In genomic region chr4:54961357-54961975, GRCh38 we compare ENCODE assay signal across 1 cellular context.
TF ChIP-seq lines count a peak whose summit lies in the region.

No MANE protein-coding gene starts in this region.

TF ChIP-seq in WTC11, 78 proteins besides CTCF, POLR2A, EP300 and RAD21 (continued from another document):
- TF ChIP-seq, protein P1, sequence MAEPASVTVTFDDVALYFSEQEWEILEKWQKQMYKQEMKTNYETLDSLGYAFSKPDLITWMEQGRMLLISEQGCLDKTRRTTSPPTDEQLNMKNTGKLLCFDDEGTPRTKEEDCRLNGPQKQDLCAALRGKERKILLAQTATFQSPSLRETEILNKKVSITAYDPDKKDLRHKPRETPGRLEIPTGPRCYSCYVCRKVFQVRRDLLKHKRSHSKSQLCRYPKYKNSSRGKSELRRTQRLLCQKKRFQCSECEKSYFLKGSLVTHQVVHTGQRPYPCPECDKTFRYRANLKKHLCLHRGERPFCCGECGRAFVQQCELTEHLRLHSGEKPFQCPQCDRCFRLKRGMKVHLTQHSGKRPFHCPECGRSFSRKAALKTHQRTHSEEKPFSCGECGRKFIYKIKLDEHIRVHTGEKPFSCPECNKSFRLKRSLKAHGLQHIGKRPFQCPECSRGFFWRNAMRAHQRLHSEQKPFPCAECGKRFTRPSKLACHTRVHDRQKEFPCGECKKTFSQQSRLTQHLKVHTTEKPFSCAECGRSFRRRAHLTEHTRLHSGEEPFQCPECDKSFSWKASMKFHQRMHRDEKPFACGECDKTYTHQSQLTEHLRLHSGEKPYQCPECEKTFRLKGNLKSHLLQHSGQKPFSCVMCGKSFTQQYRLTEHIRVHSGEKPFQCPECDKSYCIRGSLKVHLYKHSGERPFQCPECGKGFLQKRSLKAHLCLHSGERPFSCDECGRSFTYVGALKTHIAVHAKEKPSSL (CRISPR knock-in tag; conservative IDR thresholded peaks at IDR 0.05), result no peak
- TF ChIP-seq E2F4 (CRISPR knock-in tag; IDR thresholded peaks at IDR 0.05; ENCODE audit: borderline replicate concordance, low read depth), result no peak
- TF ChIP-seq, protein P2, sequence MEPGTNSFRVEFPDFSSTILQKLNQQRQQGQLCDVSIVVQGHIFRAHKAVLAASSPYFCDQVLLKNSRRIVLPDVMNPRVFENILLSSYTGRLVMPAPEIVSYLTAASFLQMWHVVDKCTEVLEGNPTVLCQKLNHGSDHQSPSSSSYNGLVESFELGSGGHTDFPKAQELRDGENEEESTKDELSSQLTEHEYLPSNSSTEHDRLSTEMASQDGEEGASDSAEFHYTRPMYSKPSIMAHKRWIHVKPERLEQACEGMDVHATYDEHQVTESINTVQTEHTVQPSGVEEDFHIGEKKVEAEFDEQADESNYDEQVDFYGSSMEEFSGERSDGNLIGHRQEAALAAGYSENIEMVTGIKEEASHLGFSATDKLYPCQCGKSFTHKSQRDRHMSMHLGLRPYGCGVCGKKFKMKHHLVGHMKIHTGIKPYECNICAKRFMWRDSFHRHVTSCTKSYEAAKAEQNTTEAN (CRISPR knock-in tag; IDR thresholded peaks at IDR 0.05), result no peak
- TF ChIP-seq MXD4 (CRISPR knock-in tag; IDR thresholded peaks at IDR 0.05; ENCODE audit: borderline replicate concordance), result no peak
- no peak for TF ChIP-seq SP1 (CRISPR knock-in tag; conservative IDR thresholded peaks at IDR 0.05)
- TF ChIP-seq, protein P3, sequence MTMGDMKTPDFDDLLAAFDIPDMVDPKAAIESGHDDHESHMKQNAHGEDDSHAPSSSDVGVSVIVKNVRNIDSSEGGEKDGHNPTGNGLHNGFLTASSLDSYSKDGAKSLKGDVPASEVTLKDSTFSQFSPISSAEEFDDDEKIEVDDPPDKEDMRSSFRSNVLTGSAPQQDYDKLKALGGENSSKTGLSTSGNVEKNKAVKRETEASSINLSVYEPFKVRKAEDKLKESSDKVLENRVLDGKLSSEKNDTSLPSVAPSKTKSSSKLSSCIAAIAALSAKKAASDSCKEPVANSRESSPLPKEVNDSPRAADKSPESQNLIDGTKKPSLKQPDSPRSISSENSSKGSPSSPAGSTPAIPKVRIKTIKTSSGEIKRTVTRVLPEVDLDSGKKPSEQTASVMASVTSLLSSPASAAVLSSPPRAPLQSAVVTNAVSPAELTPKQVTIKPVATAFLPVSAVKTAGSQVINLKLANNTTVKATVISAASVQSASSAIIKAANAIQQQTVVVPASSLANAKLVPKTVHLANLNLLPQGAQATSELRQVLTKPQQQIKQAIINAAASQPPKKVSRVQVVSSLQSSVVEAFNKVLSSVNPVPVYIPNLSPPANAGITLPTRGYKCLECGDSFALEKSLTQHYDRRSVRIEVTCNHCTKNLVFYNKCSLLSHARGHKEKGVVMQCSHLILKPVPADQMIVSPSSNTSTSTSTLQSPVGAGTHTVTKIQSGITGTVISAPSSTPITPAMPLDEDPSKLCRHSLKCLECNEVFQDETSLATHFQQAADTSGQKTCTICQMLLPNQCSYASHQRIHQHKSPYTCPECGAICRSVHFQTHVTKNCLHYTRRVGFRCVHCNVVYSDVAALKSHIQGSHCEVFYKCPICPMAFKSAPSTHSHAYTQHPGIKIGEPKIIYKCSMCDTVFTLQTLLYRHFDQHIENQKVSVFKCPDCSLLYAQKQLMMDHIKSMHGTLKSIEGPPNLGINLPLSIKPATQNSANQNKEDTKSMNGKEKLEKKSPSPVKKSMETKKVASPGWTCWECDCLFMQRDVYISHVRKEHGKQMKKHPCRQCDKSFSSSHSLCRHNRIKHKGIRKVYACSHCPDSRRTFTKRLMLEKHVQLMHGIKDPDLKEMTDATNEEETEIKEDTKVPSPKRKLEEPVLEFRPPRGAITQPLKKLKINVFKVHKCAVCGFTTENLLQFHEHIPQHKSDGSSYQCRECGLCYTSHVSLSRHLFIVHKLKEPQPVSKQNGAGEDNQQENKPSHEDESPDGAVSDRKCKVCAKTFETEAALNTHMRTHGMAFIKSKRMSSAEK (CRISPR knock-in tag; IDR thresholded peaks at IDR 0.05; ENCODE audit: borderline replicate concordance), result no peak
